14 cellular contexts compared by ENCODE assay signal in the genomic region with DNA sequence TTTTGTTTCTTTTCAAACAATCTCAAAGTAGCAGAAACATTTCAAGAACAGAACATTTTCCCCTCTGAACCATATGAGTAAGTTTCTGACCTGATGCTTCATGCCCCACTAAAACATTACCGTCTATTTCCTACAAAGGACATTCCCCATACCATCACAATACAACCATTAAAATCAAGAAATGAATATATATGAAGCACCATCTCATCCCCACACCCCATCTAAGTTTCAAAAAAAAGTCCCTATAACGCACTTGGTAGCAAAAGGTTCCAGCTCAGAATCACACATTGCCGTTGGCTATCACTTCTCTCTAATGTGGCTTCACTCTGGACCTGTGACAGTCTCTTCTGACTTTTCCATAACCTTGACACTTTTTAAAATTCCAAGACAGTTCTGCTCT. TPM values are rescaled to one million over a fixed set of nuclear protein-coding genes. Genes with fewer than 3 reads are reported as not detected.
A peak's percentile ranks its signal among the peaks of the same experiment; 100 is the strongest.
DNase-seq lines count a peak whose midpoint lies in the region; ATAC-seq and TF ChIP-seq lines count a peak whose summit lies in the region.
"Had no signal": no experiment of that assay in that cellular context is flagged by ENCODE, and none has a peak within 500 bp of the region (broad histone marks: within the 10 kb centered on the region; RNA-seq: fewer than 3 reads in every experiment).

No MANE protein-coding gene starts in this region.

- no peaks in the 10 kb centered on the region for H3K36me3 ChIP-seq in SJCRH30

- no peak for TF ChIP-seq CTCF in RWPE1 (conservative IDR thresholded peaks at IDR 0.05; ENCODE audit: low read depth)

- H3K27ac ChIP-seq in SJCRH30 (no peak overlapping the region), RWPE1 (no peak overlapping the region)
- H3K27ac ChIP-seq: dorsolateral prefrontal cortex, parathyroid adenoma had no signal

- H3K27me3 Mint-ChIP-seq in activated naive CD4-positive, alpha-beta T cell treated with anti-CD3 and anti-CD28 coated beads, Interleukin-2, amount 50 U/mL, for 24 hours, result no peaks in the 10 kb centered on the region
- H3K27me3 Mint-ChIP-seq in activated T-helper 17 cell treated with anti-CD3 and anti-CD28 coated beads, Interleukin-2, amount 50 U/mL, for 72 hours, result no peaks in the 10 kb centered on the region

- no peak overlapping the region for H3K4me3 Mint-ChIP-seq in activated naive CD4-positive, alpha-beta T cell treated with anti-CD3 and anti-CD28 coated beads, Interleukin-2, amount 50 U/mL, for 24 hours
- peak overlapping the region; percentile 72 for H3K4me3 Mint-ChIP-seq in activated T-helper 17 cell treated with anti-CD3 and anti-CD28 coated beads, Interleukin-2, amount 50 U/mL, for 72 hours

- H3K4me1 ChIP-seq in SJCRH30, result no peaks in the 10 kb centered on the region
- H3K4me1 ChIP-seq: parathyroid adenoma had no signal

- POLR2A ChIA-PET in RWPE1 (lab: Yijun Ruan, JAX; ENCODE audit: low non-redundant PET), result no interaction called here

- H3K27me3 ChIP-seq in SJCRH30, result no peaks in the 10 kb centered on the region

- H3K27ac Mint-ChIP-seq in activated naive CD4-positive, alpha-beta T cell treated with anti-CD3 and anti-CD28 coated beads, Interleukin-2, amount 50 U/mL, for 24 hours, result peak overlapping the region; percentile 53
- H3K27ac Mint-ChIP-seq in activated T-helper 17 cell treated with anti-CD3 and anti-CD28 coated beads, Interleukin-2, amount 50 U/mL, for 72 hours, result peak overlapping the region; percentile 78

- no peaks in the 10 kb centered on the region for H3K9me3 Mint-ChIP-seq in activated naive CD4-positive, alpha-beta T cell treated with anti-CD3 and anti-CD28 coated beads, Interleukin-2, amount 50 U/mL, for 24 hours
- H3K9me3 Mint-ChIP-seq in activated T-helper 17 cell treated with anti-CD3 and anti-CD28 coated beads, Interleukin-2, amount 50 U/mL, for 72 hours, result no peaks in the 10 kb centered on the region

- DNase-seq in activated naive CD4-positive, alpha-beta T cell treated with Interleukin-2 at 50 U/mL for 16 hours, result no peak
- DNase-seq in SJCRH30 (no peak), RWPE1 (ENCODE audit: low spot score) (no peak), NCI-H146 (lab: John Stamatoyannopoulos, UW) (no peak), NCI-H2107 (lab: John Stamatoyannopoulos, UW) (no peak)
- DNase-seq: DMS79, dorsolateral prefrontal cortex, HCEC 1CT, NCI-H1436 treated with DMSO at 0.1 percent for 48 hours, RPMI8226 had no signal

- H3K36me3 Mint-ChIP-seq in activated naive CD4-positive, alpha-beta T cell treated with anti-CD3 and anti-CD28 coated beads, Interleukin-2, amount 50 U/mL, for 24 hours, result peaks cover 2% of the 10 kb centered on the region
- peaks cover 44% of the 10 kb centered on the region for H3K36me3 Mint-ChIP-seq in activated T-helper 17 cell treated with anti-CD3 and anti-CD28 coated beads, Interleukin-2, amount 50 U/mL, for 72 hours (ENCODE audit: low read depth)

- peak; percentile 57 for ATAC-seq in HG03039 (IDR thresholded peaks at IDR 0.05; ENCODE audit: unreplicated experiment)
- peak; percentile 93 for ATAC-seq in activated T-helper 17 cell treated with anti-CD3 and anti-CD28 coated beads, Interleukin-2, amount 50 U/mL, for 72 hours (replicated peaks)

- CTCF ChIA-PET in RWPE1 (lab: Yijun Ruan, JAX), result no interaction called here

- H3K4me3 ChIP-seq in SJCRH30, result no peak overlapping the region
- H3K4me3 ChIP-seq: dorsolateral prefrontal cortex had no signal

- H3K9me3 ChIP-seq in SJCRH30 (replicated peaks), result no peaks in the 10 kb centered on the region

- peaks cover 92% of the 10 kb centered on the region for H3K4me1 Mint-ChIP-seq in activated naive CD4-positive, alpha-beta T cell treated with anti-CD3 and anti-CD28 coated beads, Interleukin-2, amount 50 U/mL, for 24 hours
- peaks cover 31% of the 10 kb centered on the region for H3K4me1 Mint-ChIP-seq in activated T-helper 17 cell treated with anti-CD3 and anti-CD28 coated beads, Interleukin-2, amount 50 U/mL, for 72 hours

RNA-seq across cellular contexts. Expression of a gene that starts 6.0 kb away (rescaled TPM):
- total RNA-seq in activated T-helper 17 cell treated with anti-CD3 and anti-CD28 coated beads, Interleukin-2, amount 50 U/mL, for 72 hours, result 100 to 1,000 TPM in 1 of 2 donors, 10 to 100 TPM in 1; 93.9 to 102 TPM
- 0.02 TPM in 1 of 2 replicates, not detected in the other for total RNA-seq in SJCRH30 (2014; rRNA removed; shearing (Covaris generic))

Comparison
In these comparisons a context has a peak if more than half of its experiments do, and no peak if none do; other contexts are left out.
1. RNA of a gene that starts 6.0 kb away (total RNA-seq): 93.9 to 102 TPM in activated T-helper 17 cell treated with anti-CD3 and anti-CD28 coated beads, Interleukin-2, amount 50 U/mL, for 72 hours; 0.02 TPM in SJCRH30; every median in the first group is over 10 times any median in the second.